In the genomic region with DNA sequence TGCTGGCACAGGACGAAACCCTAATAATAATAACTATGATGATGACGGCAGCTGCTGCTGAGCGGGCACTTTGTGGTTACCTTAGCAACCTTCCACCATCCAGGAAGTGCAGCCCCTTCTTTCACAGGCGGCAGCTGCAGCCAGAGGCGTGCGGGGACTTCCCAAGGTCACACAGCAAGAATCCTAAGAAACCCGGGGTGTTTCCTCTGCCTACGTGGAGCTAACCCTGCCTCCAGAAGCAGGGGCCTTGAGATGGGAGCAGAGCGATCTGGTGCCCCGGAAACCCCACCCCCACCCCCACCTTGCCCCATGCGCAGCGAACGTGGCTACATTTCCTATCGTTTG, we compare ENCODE assay signal across 8 cellular contexts. TPM values are rescaled to one million over a fixed set of nuclear protein-coding genes. Genes with fewer than 3 reads are reported as not detected.
A peak's percentile ranks its signal among the peaks of the same experiment; 100 is the strongest.
DNase-seq lines count a peak whose midpoint lies in the region; ATAC-seq, FAIRE-seq and TF ChIP-seq lines count a peak whose summit lies in the region.

No MANE protein-coding gene starts in this region.

- H3K27me3 ChIP-seq in NT2/D1 (ENCODE audit: insufficient read depth, insufficient read length) (peaks cover 6% of the 10 kb centered on the region), gastroesophageal sphincter (no peaks in the 10 kb centered on the region)

- DNase-seq in GM19239 (ENCODE audit: insufficient read length, low spot score) = no peak
- no peak for DNase-seq in NT2/D1 (ENCODE audit: low read depth, low spot score)
- DNase-seq in activated effector memory CD4-positive, alpha-beta T cell treated with anti-CD3 and anti-CD28 coated beads, Interleukin-2, amount 50 U/mL, for 16 hours = peak; percentile 92
- peak; percentile 49 for DNase-seq in putamen (ENCODE audit: low spot score)
- no peak for DNase-seq in NOMO-1 treated with dmso at 0.1 percent for 144 hours (lab: John Stamatoyannopoulos, UW; ENCODE audit: unreplicated experiment)

- no peak for TF ChIP-seq POLR2A in gastroesophageal sphincter (IDR thresholded peaks at IDR 0.05)

- H3K36me3 ChIP-seq in NT2/D1 (ENCODE audit: insufficient read depth, insufficient read length, low read length) (no peaks in the 10 kb centered on the region), gastroesophageal sphincter (no peaks in the 10 kb centered on the region)

- 0% methylated on average over 3 of the region's 14 CpGs; no CpG with 5 or more reads in 1 of the 2 donors for WGBS in gastroesophageal sphincter (ENCODE audit: low coverage in 1 of 2), 2 donors

- TF ChIP-seq CTCF in 22Rv1 (IDR thresholded peaks at IDR 0.05) (no peak), gastroesophageal sphincter (IDR thresholded peaks at IDR 0.05) (no peak)

- peak; percentile 35 for FAIRE-seq in GM19239 (lab: Jason Lieb, UNC)

- ATAC-seq in HG03378 (IDR thresholded peaks at IDR 0.05; ENCODE audit: unreplicated experiment) = peak; percentile 33
- no peak for ATAC-seq in gastroesophageal sphincter

- H3K27ac ChIP-seq in 22Rv1 (peak overlapping the region; percentile 50), gastroesophageal sphincter (peak overlapping the region; percentile 49 to 89 (median 85))

- H3K4me3 ChIP-seq in NT2/D1 (ENCODE audit: insufficient read length, low read depth) = peak overlapping the region; percentile 47
- peak overlapping the region; percentile 33 to 56 for H3K4me3 ChIP-seq in gastroesophageal sphincter

- H3K4me1 ChIP-seq in NT2/D1 (ENCODE audit: insufficient read depth, insufficient read length) (peaks cover 7% of the 10 kb centered on the region), gastroesophageal sphincter (peaks cover 0 to 27% (median 11%) of the 10 kb centered on the region in 3 donors)

- H3K9me3 ChIP-seq in NT2/D1 (ENCODE audit: insufficient read depth, low read length) (peaks cover 6% of the 10 kb centered on the region; the same call in 1 of the 2 replicates), gastroesophageal sphincter (no peaks in the 10 kb centered on the region)

- peak overlapping the region; percentile 79 for H3K9ac ChIP-seq in NT2/D1 (ENCODE audit: insufficient read length, low read depth)

- no peak for TF ChIP-seq EP300 in gastroesophageal sphincter (IDR thresholded peaks at IDR 0.05)

RNA-seq across cellular contexts. Expression of gene EIF1, which starts 22.4 kb away (rescaled TPM):
- total RNA-seq in gastroesophageal sphincter = 100 to 1,000 TPM; 224 to 331 (median 270) TPM

RNA-seq across cellular contexts. Expression of gene KRT17, which starts 41.9 kb away (rescaled TPM):
- total RNA-seq in gastroesophageal sphincter = 10 to 100 TPM in 2 of 4 donors, 1 to 10 TPM in 1, not detected in 1; 7.0 to 18.5 (median 17.4) TPM

RNA-seq across cellular contexts. Expression of gene GAST, which starts 45.8 kb away (rescaled TPM):
- not detected for total RNA-seq in gastroesophageal sphincter

RNA-seq across cellular contexts. Expression of gene KRT16, which starts 53.7 kb away (rescaled TPM):
- 10 to 100 TPM in 2 of 4 donors, 1 to 10 TPM in 2; 1.1 to 78.8 (median 13.5) TPM for total RNA-seq in gastroesophageal sphincter

Comparison
In these comparisons a context has a peak if more than half of its experiments do, and no peak if none do; other contexts are left out.
1. DNase-seq: peak in activated effector memory CD4-positive, alpha-beta T cell treated with anti-CD3 and anti-CD28 coated beads, Interleukin-2, amount 50 U/mL, for 16 hours (single experiment) and putamen (single experiment); none in GM19239 (single experiment), NT2/D1 (single experiment) and NOMO-1 treated with dmso at 0.1 percent for 144 hours (single experiment).